Comparison of ENCODE assay signal across 1 cellular context in genomic region chr4:17324431-17324830, GRCh38.
A peak's percentile ranks its signal among the peaks of the same experiment; 100 is the strongest.
TF ChIP-seq lines count a peak whose summit lies in the region.

No MANE protein-coding gene starts in this region.

TF ChIP-seq in K562, 482 proteins besides CTCF, POLR2A, EP300 and RAD21 (continued from another document):
- TF ChIP-seq ZNF740 (CRISPR knock-in tag; IDR thresholded peaks at IDR 0.05) (no peak), ZNF740 (tag; IDR thresholded peaks at IDR 0.05) (peak in 1 of 2 experiments; percentile 63; a peak in 1 of 4 replicates), ATF4 (CRISPR knock-in tag; IDR thresholded peaks at IDR 0.05) (no peak), MAFG (tag; conservative IDR thresholded peaks at IDR 0.05) (no peak), VEZF1 (CRISPR knock-in tag; IDR thresholded peaks at IDR 0.05) (peak; percentile 78), POLR3G (IDR thresholded peaks at IDR 0.05; ENCODE audit: extremely low read depth, insufficient read length, insufficient replicate concordance) (no peak), TRIM28 (IDR thresholded peaks at IDR 0.05) (no peak)
